ENCODE assay signal across 21 cellular contexts in the genomic region with DNA sequence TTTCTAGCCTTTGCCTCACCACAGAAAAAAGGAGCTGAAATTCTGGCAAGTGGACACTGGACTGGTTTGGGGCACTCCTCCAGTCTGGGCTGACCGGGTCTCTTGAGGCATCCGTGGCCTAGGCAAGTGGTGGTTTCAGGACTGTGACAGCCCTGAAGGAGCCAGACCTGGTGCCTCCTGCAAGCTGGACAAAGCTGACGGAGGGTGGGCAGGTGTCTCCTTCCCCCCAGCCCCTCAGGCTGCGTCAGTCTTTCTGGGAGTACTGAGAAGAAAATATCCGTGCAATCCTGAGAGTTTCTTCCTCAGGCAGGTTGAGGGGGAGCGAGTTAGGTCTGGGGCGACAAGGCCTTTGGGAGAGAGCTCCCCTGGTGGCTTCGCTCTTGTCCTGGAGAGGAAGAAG. TPM values are rescaled to one million over a fixed set of nuclear protein-coding genes. Genes with fewer than 3 reads are reported as not detected.
DNase-seq lines count a peak whose midpoint lies in the region.
"Had no signal": no experiment of that assay in that cellular context is flagged by ENCODE, and none has a peak within 500 bp of the region (broad histone marks: within the 10 kb centered on the region; RNA-seq: fewer than 3 reads in every experiment).

No MANE protein-coding gene starts in this region.

- H4K20me1 ChIP-seq in BLaER1 treated with 17β-estradiol and CSF1 and Interleukin-3, amounts not matched to agents 10 nM and 100 nM: no peaks in the 10 kb centered on the region

- H3K4me3 ChIP-seq in BLaER1 treated with 17β-estradiol and CSF1 and Interleukin-3, amounts not matched to agents 10 nM and 100 nM: no peak overlapping the region
- no peak overlapping the region for H3K4me3 ChIP-seq in effector memory CD4-positive, alpha-beta T cell (ENCODE audit: insufficient read depth, low read depth, low read length, poor library complexity, severe bottlenecking)
- H3K4me3 ChIP-seq: A549, Peyer's patch, SJCRH30 had no signal

- H3K36me3 ChIP-seq in BLaER1 treated with 17β-estradiol and CSF1 and Interleukin-3, amounts not matched to agents 10 nM and 100 nM: peaks cover 8 to 57% (median 41%) of the 10 kb centered on the region in 11 experiments; a peak in 20 of 22 replicates
- H3K36me3 ChIP-seq in effector memory CD4-positive, alpha-beta T cell (ENCODE audit: control insufficient read depth, insufficient read depth, low read length): no peaks in the 10 kb centered on the region
- H3K36me3 ChIP-seq: Peyer's patch had no signal

- H3K4me1 Mint-ChIP-seq in IgD-negative memory B cell: peaks cover 37 to 64% (median 59%) of the 10 kb centered on the region in 3 donors

- DNase-seq in effector memory CD4-positive, alpha-beta T cell: no peak
- DNase-seq in posterior vena cava (ENCODE audit: low spot score) (peak; percentile 30), COR-L47 (lab: John Stamatoyannopoulos, UW) (no peak), SW480 (ENCODE audit: low spot score) (no peak), RPMI8226 (no peak), AG08395 (ENCODE audit: low spot score) (no peak)
- DNase-seq: C1 segment of cervical spinal cord, GOT3, HCEC 1CT, NCI-H1092 treated with DMSO at 0.1 percent for 48 hours, NCI-H2171, NCI-H524 treated with DMSO at 0.1 percent for 48 hours, NCI-H82, Peyer's patch, SJCRH30 had no signal

- intact Hi-C loops in posterior vena cava (cut with DNase I): no loop called here

- no peaks in the 10 kb centered on the region for H3K9me3 Mint-ChIP-seq in IgD-negative memory B cell

- no peaks in the 10 kb centered on the region for H3K27me3 ChIP-seq in BLaER1 treated with 17β-estradiol and CSF1 and Interleukin-3, amounts not matched to agents 10 nM and 100 nM
- no peaks in the 10 kb centered on the region for H3K27me3 ChIP-seq in effector memory CD4-positive, alpha-beta T cell (replicated peaks; ENCODE audit: control insufficient read depth, insufficient read depth, low read length, poor library complexity, severe bottlenecking)
- H3K27me3 ChIP-seq: Peyer's patch, SJCRH30 had no signal

- peak overlapping the region in 9 of 11 experiments; percentile 15 to 74 (median 63); a peak in 10 of 22 replicates for H3K4me2 ChIP-seq in BLaER1 treated with 17β-estradiol and CSF1 and Interleukin-3, amounts not matched to agents 10 nM and 100 nM
- H3K4me2 ChIP-seq: A549, KMS-11 had no signal

- peaks cover 13% of the 10 kb centered on the region for H3K36me3 Mint-ChIP-seq in IgD-negative memory B cell

- H3K27me3 Mint-ChIP-seq in IgD-negative memory B cell: no peaks in the 10 kb centered on the region

- H3K9ac ChIP-seq in BLaER1 treated with 17β-estradiol and CSF1 and Interleukin-3, amounts not matched to agents 10 nM and 100 nM: no peak overlapping the region
- H3K9ac ChIP-seq: KMS-11 had no signal

- H3K27ac ChIP-seq in BLaER1 treated with 17β-estradiol and CSF1 and Interleukin-3, amounts not matched to agents 10 nM and 100 nM: peak overlapping the region in 7 of 11 experiments; percentile 35 to 72 (median 54); a peak in 7 of 22 replicates
- H3K27ac ChIP-seq in effector memory CD4-positive, alpha-beta T cell (ENCODE audit: insufficient read depth, low read length, poor library complexity, severe bottlenecking): peak overlapping the region; percentile 80
- H3K27ac ChIP-seq: A549, HL-60, KMS-11, Peyer's patch, SJCRH30 had no signal

- no peak overlapping the region for H3K4me3 Mint-ChIP-seq in IgD-negative memory B cell

- peak overlapping the region in 2 of 3 donors; percentile 88 to 89 for H3K27ac Mint-ChIP-seq in IgD-negative memory B cell

- H3K4me1 ChIP-seq in BLaER1 treated with 17β-estradiol and CSF1 and Interleukin-3, amounts not matched to agents 10 nM and 100 nM: peaks cover 68 to 96% (median 79%) of the 10 kb centered on the region in 10 experiments
- H3K4me1 ChIP-seq in effector memory CD4-positive, alpha-beta T cell (ENCODE audit: control insufficient read depth, insufficient read depth, low read length, poor library complexity, severe bottlenecking): peaks cover 80% of the 10 kb centered on the region
- H3K4me1 ChIP-seq: A549 had no signal

- H3K9me3 ChIP-seq in BLaER1 treated with 17β-estradiol and CSF1 and Interleukin-3, amounts not matched to agents 10 nM and 100 nM (replicated peaks in 1 of 11): no peaks in the 10 kb centered on the region
- H3K9me3 ChIP-seq in effector memory CD4-positive, alpha-beta T cell (ENCODE audit: control insufficient read depth, low read length): no peaks in the 10 kb centered on the region
- H3K9me3 ChIP-seq: A549, Peyer's patch, SJCRH30 had no signal

RNA-seq across cellular contexts. Expression of a gene that starts 4.3 kb away (rescaled TPM):
- 0.19 TPM for polyA plus RNA-seq in IgD-negative memory B cell
- 1 to 10 TPM; 1.1 to 1.9 TPM for total RNA-seq in posterior vena cava
- total RNA-seq: HepG2 had no signal

RNA-seq across cellular contexts. Expression of a gene that starts 30.5 kb away (rescaled TPM):
- polyA plus RNA-seq in IgD-negative memory B cell: 1,475 TPM
- 10 to 100 TPM; 22.8 to 38.7 TPM for total RNA-seq in posterior vena cava
